10 cellular contexts compared by ENCODE assay signal in the genomic region with DNA sequence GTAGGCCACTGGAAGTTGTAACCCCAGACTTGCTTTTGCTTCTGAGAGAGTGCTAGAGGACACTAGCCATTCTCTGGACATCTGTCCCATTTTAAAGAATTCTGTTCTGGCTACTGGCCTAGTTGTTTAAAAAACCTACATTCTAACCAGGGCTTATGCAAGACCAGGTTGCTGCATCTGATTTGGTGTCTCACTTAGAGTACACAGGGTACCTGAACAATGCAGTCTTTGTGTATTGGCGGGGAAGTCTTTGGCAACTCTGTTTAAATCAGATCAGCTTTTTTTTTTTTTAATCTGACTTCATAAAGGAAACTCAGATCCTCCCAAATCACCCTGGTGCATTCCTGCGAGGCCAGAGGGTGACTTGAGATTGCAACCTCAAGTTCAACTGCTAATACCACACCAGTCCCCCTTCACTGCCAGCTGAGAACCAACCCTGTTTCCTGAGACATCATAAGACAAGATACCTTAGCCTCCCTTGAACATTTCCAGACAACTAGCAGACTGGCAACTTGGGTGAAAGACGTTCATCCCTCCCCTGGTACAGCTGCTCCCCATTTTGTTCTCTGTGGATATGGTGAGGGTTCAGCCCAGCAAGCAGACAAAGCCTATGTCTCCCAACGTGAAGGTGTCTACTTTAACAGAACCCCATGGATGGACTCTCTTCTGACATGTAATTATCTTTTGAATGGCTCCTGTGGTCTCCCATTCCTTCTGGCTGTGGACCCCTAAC. TPM values are rescaled to one million over a fixed set of nuclear protein-coding genes. Genes with fewer than 3 reads are reported as not detected.
DNase-seq lines count a peak whose midpoint lies in the region; ATAC-seq and TF ChIP-seq lines count a peak whose summit lies in the region.
"Had no signal": no experiment of that assay in that cellular context is flagged by ENCODE, and none has a peak within 500 bp of the region (broad histone marks: within the 10 kb centered on the region; RNA-seq: fewer than 3 reads in every experiment).

No MANE protein-coding gene starts in this region.

- H3K9me3 Mint-ChIP-seq in H9 (no peaks in the 10 kb centered on the region), WTC11 (no peaks in the 10 kb centered on the region)

- no peaks in the 10 kb centered on the region for H3K36me3 ChIP-seq in uterus
- peaks cover 81% of the 10 kb centered on the region for H3K36me3 ChIP-seq in HAP-1 (replicated peaks)

- H3K4me1 Mint-ChIP-seq in H9 (0 out of 4 replicates have a peak, but pooled peaks cover 0 to 2% of the 10 kb centered on the region in 2 experiments), WTC11 (no peaks in the 10 kb centered on the region)

- H3K27me3 ChIP-seq in H9 (ENCODE audit: insufficient read depth, low read length) (no peaks in the 10 kb centered on the region), uterus (no peaks in the 10 kb centered on the region), HAP-1 (ENCODE audit: low read depth) (no peaks in the 10 kb centered on the region)

- no peak for TF ChIP-seq CTCF in H9 (conservative IDR thresholded peaks at IDR 0.05)
- TF ChIP-seq CTCF in WTC11 (IDR thresholded peaks at IDR 0.05) = no peak
- TF ChIP-seq CTCF in uterus (IDR thresholded peaks at IDR 0.05) = no peak

- no peak overlapping the region for H4K5ac ChIP-seq in H9 (ENCODE audit: insufficient read length, low read depth, low read length)

- H3K18ac ChIP-seq in H9 (ENCODE audit: insufficient read length, low read depth, low read length) = no peak overlapping the region

- no peak overlapping the region for H2AK5ac ChIP-seq in H9 (ENCODE audit: insufficient read length, low read length)

- H3K79me2 ChIP-seq in H9 (ENCODE audit: insufficient read depth, low read length) = no peaks in the 10 kb centered on the region

- no peak overlapping the region for H4K8ac ChIP-seq in H9 (replicated peaks; ENCODE audit: insufficient read length, low read depth, low read length)

- H3K4me3 ChIP-seq in uterus (no peak overlapping the region), HAP-1 (no peak overlapping the region)

- POLR2A ChIA-PET in WTC11 (lab: Charles Lee) = interaction anchor here (1.4 kb wide), 1 partner anchor 9 kb away, joined by 3 read pairs; no protein-coding TSS in a partner anchor

- H3K4ac ChIP-seq in H9 (ENCODE audit: low read depth, low read length) = no peak overlapping the region

- no peaks in the 10 kb centered on the region for H4K20me1 ChIP-seq in H9 (ENCODE audit: control insufficient read depth, insufficient read depth, insufficient read length)

- H3K9ac ChIP-seq in H9 (ENCODE audit: extremely low read depth, insufficient read length, low read length) = no peak overlapping the region

- no peak for TF ChIP-seq POLR2A in uterus (IDR thresholded peaks at IDR 0.05)

- H2BK5ac ChIP-seq in H9 (ENCODE audit: insufficient read length, low read length) = no peak overlapping the region

- H2AFZ ChIP-seq in H9 (ENCODE audit: low read length) = no peak overlapping the region

- H3K27ac ChIP-seq in H9 (ENCODE audit: insufficient read length, low read depth, low read length) = no peak overlapping the region
- no peak overlapping the region for H3K27ac ChIP-seq in uterus

- no peak overlapping the region for H2BK120ac ChIP-seq in H9 (ENCODE audit: low read depth, low read length, poor library complexity, severe bottlenecking)

- no peak overlapping the region for H3K23ac ChIP-seq in H9 (ENCODE audit: insufficient read length, low read depth, low read length)

- H3K36me3 Mint-ChIP-seq in H9 (ENCODE audit: insufficient read depth in 1 of 3, low read depth in 3 of 3) (peaks cover 19 to 75% (median 59%) of the 10 kb centered on the region in 3 experiments), WTC11 (peaks cover 30% of the 10 kb centered on the region)

- H3K9me3 ChIP-seq in H9 (ENCODE audit: control insufficient read depth, low read depth, low read length) = no peaks in the 10 kb centered on the region
- H3K9me3 ChIP-seq in uterus = no peaks in the 10 kb centered on the region
- no peaks in the 10 kb centered on the region for H3K9me3 ChIP-seq in HAP-1

- H3K23me2 ChIP-seq in H9 (ENCODE audit: insufficient read length, low read depth, low read length, poor library complexity, severe bottlenecking) = no peaks in the 10 kb centered on the region

- H3K4me2 ChIP-seq in H9 (ENCODE audit: insufficient read depth, insufficient read length, low read length) = no peak overlapping the region

- no peak for DNase-seq in H9
- DNase-seq in WTC11 (ENCODE audit: low spot score) = no peak
- DNase-seq in globus pallidus (ENCODE audit: low spot score) = peak; percentile 62
- DNase-seq in renal cortical epithelial cell (ENCODE audit: low read depth) = peak; percentile 59
- no peak for DNase-seq in uterus
- DNase-seq in HAP-1 (ENCODE audit: low spot score in 2 of 2) = no peak
- no peak for DNase-seq in DMS53 treated with DMSO at 0.1 percent for 48 hours (lab: John Stamatoyannopoulos, UW; ENCODE audit: unreplicated experiment)
- DNase-seq: DMS79, NCI-H1417 had no signal

- H3K56ac ChIP-seq in H9 (ENCODE audit: insufficient read length, low read depth, low read length) = no peak overlapping the region

- H2BK12ac ChIP-seq in H9 (ENCODE audit: insufficient read length, low read depth, low read length) = no peak overlapping the region

- H3K79me1 ChIP-seq in H9 (ENCODE audit: insufficient read depth, low read depth, low read length, poor library complexity, severe bottlenecking) = peaks cover 2% of the 10 kb centered on the region

- in situ Hi-C loops in HAP-1 (cut with MboI; ENCODE audit: low sequenced_read_pairs) = no loop called here

- H3K4me1 ChIP-seq in H9 (ENCODE audit: insufficient read depth, low read length) (no peaks in the 10 kb centered on the region), uterus (no peaks in the 10 kb centered on the region), HAP-1 (no peaks in the 10 kb centered on the region)

- H4K91ac ChIP-seq in H9 (ENCODE audit: insufficient read length, low read depth, low read length) = no peak overlapping the region

- no peak overlapping the region for H2BK15ac ChIP-seq in H9 (ENCODE audit: low read depth, low read length)

- H3K27ac Mint-ChIP-seq in H9 (peak overlapping the region in 2 of 3 experiments; percentile 43 to 68; a peak in 4 of 7 replicates), WTC11 (0 out of 2 replicates have a peak overlapping the region, but pooled peaks have one; percentile 14)

- H3K14ac ChIP-seq in H9 (ENCODE audit: insufficient read depth, low read length) = no peak overlapping the region

- H3K27me3 Mint-ChIP-seq in H9 (ENCODE audit: low read depth) (no peaks in the 10 kb centered on the region), WTC11 (ENCODE audit: low read depth) (no peaks in the 10 kb centered on the region)

- intact Hi-C loops in uterus (cut with DNase I; ENCODE audit: low total_unique reads) = no loop called here

- no peak overlapping the region for H2BK20ac ChIP-seq in H9 (ENCODE audit: low read depth, low read length, poor library complexity, severe bottlenecking)

- no CpG with 5 or more reads among the region's 4 CpGs for WGBS in H9 (ENCODE audit: extremely low coverage, insufficient read length, low lambda C conversion rate)

- H3K4me3 Mint-ChIP-seq in H9 = no peak overlapping the region
- H3K4me3 Mint-ChIP-seq in WTC11 = no peak overlapping the region

- CTCF ChIA-PET in WTC11 (lab: Charles Lee) = interaction anchor here (1.0 to 5.1 kb wide), 4 partner anchors 110 to 437 kb away, joined by 3 to 46 read pairs (median 7); no protein-coding TSS in a partner anchor

- H3T11ph ChIP-seq in H9 (ENCODE audit: low read length) = no peak overlapping the region

- ATAC-seq in WTC11 = no peak
- no peak for ATAC-seq in HG03457 (IDR thresholded peaks at IDR 0.05; ENCODE audit: unreplicated experiment)

TF ChIP-seq in WTC11, 78 proteins besides CTCF, POLR2A, EP300 and RAD21:
- peak; percentile 67; the same call in 1 of the 2 replicates for TF ChIP-seq GABPB1 (CRISPR knock-in tag; IDR thresholded peaks at IDR 0.05)
- TF ChIP-seq, protein P1, sequence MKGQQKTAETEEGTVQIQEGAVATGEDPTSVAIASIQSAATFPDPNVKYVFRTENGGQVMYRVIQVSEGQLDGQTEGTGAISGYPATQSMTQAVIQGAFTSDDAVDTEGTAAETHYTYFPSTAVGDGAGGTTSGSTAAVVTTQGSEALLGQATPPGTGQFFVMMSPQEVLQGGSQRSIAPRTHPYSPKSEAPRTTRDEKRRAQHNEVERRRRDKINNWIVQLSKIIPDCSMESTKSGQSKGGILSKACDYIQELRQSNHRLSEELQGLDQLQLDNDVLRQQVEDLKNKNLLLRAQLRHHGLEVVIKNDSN (CRISPR knock-in tag; IDR thresholded peaks at IDR 0.05) = no peak

RNA-seq across cellular contexts. Expression of gene SKP1, which starts 27.0 kb away (rescaled TPM):
- 348 and 350 TPM in 2 replicates for total RNA-seq in H9 (2021)
- total RNA-seq in WTC11 (2021) = 280 to 303 TPM (median 285 TPM) in 3 replicates
- total RNA-seq in renal cortical epithelial cell = 254 and 668 TPM in 2 replicates
- 100 to 1,000 TPM; 198 to 343 (median 235) TPM for total RNA-seq in uterus

RNA-seq across cellular contexts. Expression of gene TCF7, which starts 35.3 kb away (rescaled TPM):
- total RNA-seq in H9 (2021) (17.2 and 18.2 TPM in 2 replicates), WTC11 (2021) (8.9 to 11.3 TPM (median 9.6 TPM) in 3 replicates), renal cortical epithelial cell (1.0 and 2.0 TPM in 2 replicates), uterus (1 to 10 TPM in 3 of 4 donors, not detected in 1; 1.0 to 4.3 (median 2.4) TPM)

Comparison
In these comparisons a context has a peak if more than half of its experiments do, and no peak if none do; other contexts are left out.
1. DNase-seq: peak in globus pallidus (single experiment) and renal cortical epithelial cell (single experiment); none in H9 (single experiment), WTC11 (single experiment), uterus (0 of 2), HAP-1 (0 of 2) and DMS53 treated with DMSO at 0.1 percent for 48 hours (single experiment).